In the genomic region with DNA sequence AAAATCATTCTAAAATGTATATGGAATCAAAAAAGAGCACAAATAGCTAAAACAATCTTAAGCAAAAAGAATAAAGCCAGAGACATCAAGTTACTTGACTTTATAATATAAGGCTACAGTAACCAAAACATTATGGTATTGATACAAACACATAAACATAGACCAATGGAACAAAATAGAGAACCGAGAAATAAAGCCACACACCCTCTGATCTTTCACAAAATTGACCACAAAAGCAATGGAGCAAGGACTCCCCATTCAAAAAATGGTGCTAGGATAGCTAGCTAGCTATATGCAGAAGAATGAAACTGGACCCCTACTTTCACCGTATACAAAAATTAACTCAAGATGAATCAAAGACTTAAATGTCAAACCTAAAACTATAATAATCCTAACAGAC, we compare ENCODE assay signal across 1 cellular context.
TF ChIP-seq lines count a peak whose summit lies in the region.

No MANE protein-coding gene starts in this region.

TF ChIP-seq in GM12878, 131 proteins besides CTCF, POLR2A, EP300 and RAD21 (continued from another document):
- TF ChIP-seq, protein P1, sequence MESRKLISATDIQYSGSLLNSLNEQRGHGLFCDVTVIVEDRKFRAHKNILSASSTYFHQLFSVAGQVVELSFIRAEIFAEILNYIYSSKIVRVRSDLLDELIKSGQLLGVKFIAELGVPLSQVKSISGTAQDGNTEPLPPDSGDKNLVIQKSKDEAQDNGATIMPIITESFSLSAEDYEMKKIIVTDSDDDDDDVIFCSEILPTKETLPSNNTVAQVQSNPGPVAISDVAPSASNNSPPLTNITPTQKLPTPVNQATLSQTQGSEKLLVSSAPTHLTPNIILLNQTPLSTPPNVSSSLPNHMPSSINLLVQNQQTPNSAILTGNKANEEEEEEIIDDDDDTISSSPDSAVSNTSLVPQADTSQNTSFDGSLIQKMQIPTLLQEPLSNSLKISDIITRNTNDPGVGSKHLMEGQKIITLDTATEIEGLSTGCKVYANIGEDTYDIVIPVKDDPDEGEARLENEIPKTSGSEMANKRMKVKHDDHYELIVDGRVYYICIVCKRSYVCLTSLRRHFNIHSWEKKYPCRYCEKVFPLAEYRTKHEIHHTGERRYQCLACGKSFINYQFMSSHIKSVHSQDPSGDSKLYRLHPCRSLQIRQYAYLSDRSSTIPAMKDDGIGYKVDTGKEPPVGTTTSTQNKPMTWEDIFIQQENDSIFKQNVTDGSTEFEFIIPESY (IDR thresholded peaks at IDR 0.05), result no peak
- peak; percentile 35; the same call in 1 of the 2 replicates for TF ChIP-seq RUNX3 (IDR thresholded peaks at IDR 0.05; ENCODE audit: low read length)
